24 cellular contexts compared by ENCODE assay signal in the genomic region with DNA sequence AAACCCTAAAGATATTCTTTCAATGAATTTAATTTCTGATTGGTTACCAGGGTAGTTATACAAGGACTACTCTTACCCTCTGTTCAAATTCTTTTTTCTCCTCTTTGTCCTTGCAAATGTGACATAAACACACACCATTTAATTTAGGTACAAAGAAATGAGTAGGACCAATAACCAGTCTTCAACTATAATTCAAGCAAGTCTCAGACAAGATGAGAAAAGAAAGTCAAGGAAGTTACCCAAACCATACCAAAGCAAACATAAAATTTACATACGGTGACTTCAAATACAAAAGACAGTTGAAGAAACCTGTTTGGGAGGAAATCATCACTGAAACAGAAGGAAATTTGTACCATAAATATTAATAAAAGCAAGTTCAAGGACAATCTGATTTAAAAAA.
DNase-seq lines count a peak whose midpoint lies in the region; ATAC-seq and TF ChIP-seq lines count a peak whose summit lies in the region.
"Had no signal": no experiment of that assay in that cellular context is flagged by ENCODE, and none has a peak within 500 bp of the region (broad histone marks: within the 10 kb centered on the region; RNA-seq: fewer than 3 reads in every experiment).

No MANE protein-coding gene starts in this region.

- peaks cover 4% of the 10 kb centered on the region for H3K36me3 Mint-ChIP-seq in activated CD8-positive, alpha-beta T cell treated with anti-CD3 and anti-CD28 coated beads for 36 hours (ENCODE audit: low read depth)
- H3K36me3 Mint-ChIP-seq in activated CD8-positive, alpha-beta T cell treated with anti-CD3 and anti-CD28 coated beads, Interleukin-2, amount 10 ng/mL, durations not matched to agents 7 days and 5 days (ENCODE audit: low read depth): peaks cover 22% of the 10 kb centered on the region
- peaks cover 6 to 13% (median 12%) of the 10 kb centered on the region in 3 donors for H3K36me3 Mint-ChIP-seq in CD8-positive, alpha-beta memory T cell
- peaks cover 18% of the 10 kb centered on the region for H3K36me3 Mint-ChIP-seq in activated naive CD8-positive, alpha-beta T cell treated with anti-CD3 and anti-CD28 coated beads, Interleukin-2, amount 10 ng/mL, durations not matched to agents 7 days and 5 days
- peaks cover 0 to 9% (median 3%) of the 10 kb centered on the region in 3 donors for H3K36me3 Mint-ChIP-seq in naive thymus-derived CD8-positive, alpha-beta T cell

- DNase-seq in activated CD8-positive, alpha-beta T cell treated with anti-CD3 and anti-CD28 coated beads for 36 hours: no peak
- no peak for DNase-seq in activated CD8-positive, alpha-beta T cell treated with anti-CD3 and anti-CD28 coated beads, Interleukin-2, amount 10 ng/mL, durations not matched to agents 7 days and 5 days
- DNase-seq in CD8-positive, alpha-beta memory T cell: peak in 1 of 5 donors; percentile 12
- no peak for DNase-seq in activated naive CD8-positive, alpha-beta T cell treated with anti-CD3 and anti-CD28 coated beads, Interleukin-2, amount 10 ng/mL, durations not matched to agents 7 days and 5 days
- DNase-seq in naive thymus-derived CD8-positive, alpha-beta T cell: peak in 2 of 10 donors; percentile 31 to 40
- DNase-seq in EL (no peak), SW480 (ENCODE audit: low spot score) (no peak)
- DNase-seq: ACHN, DMS79 treated with DMSO at 0.1 percent for 48 hours, GM23248, KBM-7, MM.1S, NCI-H1048, NCI-H1417 treated with DMSO at 0.1 percent for 48 hours, NCI-H187, NCI-H446, NCI-H526, SJCRH30 had no signal

- H3K4me1 Mint-ChIP-seq in activated CD8-positive, alpha-beta T cell treated with anti-CD3 and anti-CD28 coated beads for 36 hours (ENCODE audit: low read depth): peaks cover 26% of the 10 kb centered on the region
- H3K4me1 Mint-ChIP-seq in activated CD8-positive, alpha-beta T cell treated with anti-CD3 and anti-CD28 coated beads, Interleukin-2, amount 10 ng/mL, durations not matched to agents 7 days and 5 days (ENCODE audit: low read depth): peaks cover 23% of the 10 kb centered on the region
- peaks cover 32 to 58% (median 38%) of the 10 kb centered on the region in 3 donors for H3K4me1 Mint-ChIP-seq in CD8-positive, alpha-beta memory T cell
- H3K4me1 Mint-ChIP-seq in activated naive CD8-positive, alpha-beta T cell treated with anti-CD3 and anti-CD28 coated beads, Interleukin-2, amount 10 ng/mL, durations not matched to agents 7 days and 5 days: peaks cover 16% of the 10 kb centered on the region
- H3K4me1 Mint-ChIP-seq in naive thymus-derived CD8-positive, alpha-beta T cell: peaks cover 12 to 43% (median 37%) of the 10 kb centered on the region in 4 donors

- H3K9me3 ChIP-seq in CD8-positive, alpha-beta memory T cell (ENCODE audit: low read length): no peaks in the 10 kb centered on the region
- H3K9me3 ChIP-seq: BLaER1, HAP-1, SJCRH30 had no signal

- peak overlapping the region; percentile 49 for H3K27ac Mint-ChIP-seq in activated CD8-positive, alpha-beta T cell treated with anti-CD3 and anti-CD28 coated beads for 36 hours
- H3K27ac Mint-ChIP-seq in activated CD8-positive, alpha-beta T cell treated with anti-CD3 and anti-CD28 coated beads, Interleukin-2, amount 10 ng/mL, durations not matched to agents 7 days and 5 days: no peak overlapping the region
- peak overlapping the region in 5 of 8 donors; percentile 32 to 54 (median 36) for H3K27ac Mint-ChIP-seq in CD8-positive, alpha-beta memory T cell
- peak overlapping the region; percentile 2 for H3K27ac Mint-ChIP-seq in activated naive CD8-positive, alpha-beta T cell treated with anti-CD3 and anti-CD28 coated beads, Interleukin-2, amount 10 ng/mL, durations not matched to agents 7 days and 5 days
- peak overlapping the region; percentile 18 to 92 (median 70) for H3K27ac Mint-ChIP-seq in naive thymus-derived CD8-positive, alpha-beta T cell

- ATAC-seq in activated CD8-positive, alpha-beta T cell treated with anti-CD3 and anti-CD28 coated beads for 36 hours: no peak
- ATAC-seq in activated CD8-positive, alpha-beta T cell treated with anti-CD3 and anti-CD28 coated beads, Interleukin-2, amount 10 ng/mL, durations not matched to agents 7 days and 5 days: no peak
- ATAC-seq in activated naive CD8-positive, alpha-beta T cell treated with anti-CD3 and anti-CD28 coated beads, Interleukin-2, amount 10 ng/mL, durations not matched to agents 7 days and 5 days (ENCODE audit: low read depth): no peak
- peak; percentile 72 to 90 for ATAC-seq in naive thymus-derived CD8-positive, alpha-beta T cell
- ATAC-seq in HG03565 (IDR thresholded peaks at IDR 0.05; ENCODE audit: unreplicated experiment): no peak
- ATAC-seq: HepG2 had no signal

- H3K27me3 ChIP-seq in CD8-positive, alpha-beta memory T cell (ENCODE audit: insufficient read depth, low read length, poor library complexity, severe bottlenecking): no peaks in the 10 kb centered on the region
- H3K27me3 ChIP-seq: BLaER1, SJCRH30 had no signal

- H3K4me1 ChIP-seq in CD8-positive, alpha-beta memory T cell (ENCODE audit: insufficient read depth, low read length): peaks cover 25% of the 10 kb centered on the region
- H3K4me1 ChIP-seq: BLaER1, SJCRH30 had no signal

- H3K9me3 Mint-ChIP-seq in activated CD8-positive, alpha-beta T cell treated with anti-CD3 and anti-CD28 coated beads for 36 hours: no peaks in the 10 kb centered on the region
- no peaks in the 10 kb centered on the region for H3K9me3 Mint-ChIP-seq in activated CD8-positive, alpha-beta T cell treated with anti-CD3 and anti-CD28 coated beads, Interleukin-2, amount 10 ng/mL, durations not matched to agents 7 days and 5 days (ENCODE audit: insufficient read depth)
- H3K9me3 Mint-ChIP-seq in CD8-positive, alpha-beta memory T cell: peaks cover 0 to 2% (median 0%) of the 10 kb centered on the region in 5 donors
- H3K9me3 Mint-ChIP-seq in activated naive CD8-positive, alpha-beta T cell treated with anti-CD3 and anti-CD28 coated beads, Interleukin-2, amount 10 ng/mL, durations not matched to agents 7 days and 5 days: peaks cover 1% of the 10 kb centered on the region
- peaks cover 0 to 2% (median 0%) of the 10 kb centered on the region in 9 donors for H3K9me3 Mint-ChIP-seq in naive thymus-derived CD8-positive, alpha-beta T cell

- intact Hi-C loops in activated CD8-positive, alpha-beta T cell treated with anti-CD3 and anti-CD28 coated beads for 36 hours (cut with micrococcal nuclease): no loop called here

- POLR2A ChIA-PET in activated CD8-positive, alpha-beta T cell treated with anti-CD3 and anti-CD28 coated beads for 36 hours (lab: Charles Lee): no interaction called here
- POLR2A ChIA-PET in activated CD8-positive, alpha-beta T cell treated with anti-CD3 and anti-CD28 coated beads, Interleukin-2, amount 10 ng/mL, durations not matched to agents 7 days and 5 days (lab: Charles Lee): no interaction called here
- POLR2A ChIA-PET in CD8-positive, alpha-beta memory T cell (lab: Charles Lee): no interaction called here
- POLR2A ChIA-PET in activated naive CD8-positive, alpha-beta T cell treated with anti-CD3 and anti-CD28 coated beads, Interleukin-2, amount 10 ng/mL, durations not matched to agents 7 days and 5 days (lab: Charles Lee): no interaction called here
- POLR2A ChIA-PET in naive thymus-derived CD8-positive, alpha-beta T cell (lab: Charles Lee): interaction anchor here (1.1 kb wide), 1 partner anchor 8 kb away, joined by 4 read pairs; no protein-coding TSS in a partner anchor

- CTCF ChIA-PET in activated CD8-positive, alpha-beta T cell treated with anti-CD3 and anti-CD28 coated beads for 36 hours (lab: Charles Lee): no interaction called here
- CTCF ChIA-PET in activated CD8-positive, alpha-beta T cell treated with anti-CD3 and anti-CD28 coated beads, Interleukin-2, amount 10 ng/mL, durations not matched to agents 7 days and 5 days (lab: Charles Lee): no interaction called here
- CTCF ChIA-PET in CD8-positive, alpha-beta memory T cell (lab: Charles Lee): no interaction called here

- H3K4me3 Mint-ChIP-seq in activated CD8-positive, alpha-beta T cell treated with anti-CD3 and anti-CD28 coated beads for 36 hours: no peak overlapping the region
- H3K4me3 Mint-ChIP-seq in activated CD8-positive, alpha-beta T cell treated with anti-CD3 and anti-CD28 coated beads, Interleukin-2, amount 10 ng/mL, durations not matched to agents 7 days and 5 days: no peak overlapping the region
- H3K4me3 Mint-ChIP-seq in CD8-positive, alpha-beta memory T cell: no peak overlapping the region
- no peak overlapping the region for H3K4me3 Mint-ChIP-seq in activated naive CD8-positive, alpha-beta T cell treated with anti-CD3 and anti-CD28 coated beads, Interleukin-2, amount 10 ng/mL, durations not matched to agents 7 days and 5 days
- peak overlapping the region in 8 of 10 donors; percentile 24 to 65 (median 52) for H3K4me3 Mint-ChIP-seq in naive thymus-derived CD8-positive, alpha-beta T cell

- H3K4me3 ChIP-seq in CD8-positive, alpha-beta memory T cell (ENCODE audit: low read length): no peak overlapping the region
- H3K4me3 ChIP-seq: BLaER1, GM23248, HAP-1, SJCRH30 had no signal

- H3K36me3 ChIP-seq in CD8-positive, alpha-beta memory T cell (ENCODE audit: insufficient read depth, low read length): no peaks in the 10 kb centered on the region
- H3K36me3 ChIP-seq: BLaER1, HAP-1, SJCRH30 had no signal

- H3K27ac ChIP-seq in CD8-positive, alpha-beta memory T cell (ENCODE audit: low read depth, low read length): no peak overlapping the region
- H3K27ac ChIP-seq: 22Rv1, BLaER1, GM23248, HL-60, SJCRH30 had no signal

- TF ChIP-seq CTCF in activated CD8-positive, alpha-beta T cell treated with anti-CD3 and anti-CD28 coated beads for 36 hours (IDR thresholded peaks at IDR 0.05): no peak

- H3K27me3 Mint-ChIP-seq in activated CD8-positive, alpha-beta T cell treated with anti-CD3 and anti-CD28 coated beads for 36 hours: no peaks in the 10 kb centered on the region
- no peaks in the 10 kb centered on the region for H3K27me3 Mint-ChIP-seq in activated CD8-positive, alpha-beta T cell treated with anti-CD3 and anti-CD28 coated beads, Interleukin-2, amount 10 ng/mL, durations not matched to agents 7 days and 5 days (ENCODE audit: low read depth)
- H3K27me3 Mint-ChIP-seq in CD8-positive, alpha-beta memory T cell: no peaks in the 10 kb centered on the region
- no peaks in the 10 kb centered on the region for H3K27me3 Mint-ChIP-seq in activated naive CD8-positive, alpha-beta T cell treated with anti-CD3 and anti-CD28 coated beads, Interleukin-2, amount 10 ng/mL, durations not matched to agents 7 days and 5 days
- H3K27me3 Mint-ChIP-seq in naive thymus-derived CD8-positive, alpha-beta T cell: no peaks in the 10 kb centered on the region

Comparison
In these comparisons a context has a peak if more than half of its experiments do, and no peak if none do; other contexts are left out.
1. ATAC-seq: peak in naive thymus-derived CD8-positive, alpha-beta T cell (2 of 2); none in activated CD8-positive, alpha-beta T cell treated with anti-CD3 and anti-CD28 coated beads for 36 hours (single experiment), activated CD8-positive, alpha-beta T cell treated with anti-CD3 and anti-CD28 coated beads, Interleukin-2, amount 10 ng/mL, durations not matched to agents 7 days and 5 days (single experiment), activated naive CD8-positive, alpha-beta T cell treated with anti-CD3 and anti-CD28 coated beads, Interleukin-2, amount 10 ng/mL, durations not matched to agents 7 days and 5 days (single experiment) and HG03565 (single experiment).
2. H3K4me3 Mint-ChIP-seq: peak in naive thymus-derived CD8-positive, alpha-beta T cell (8 of 10); none in activated CD8-positive, alpha-beta T cell treated with anti-CD3 and anti-CD28 coated beads for 36 hours (single experiment), activated CD8-positive, alpha-beta T cell treated with anti-CD3 and anti-CD28 coated beads, Interleukin-2, amount 10 ng/mL, durations not matched to agents 7 days and 5 days (single experiment), CD8-positive, alpha-beta memory T cell (0 of 7) and activated naive CD8-positive, alpha-beta T cell treated with anti-CD3 and anti-CD28 coated beads, Interleukin-2, amount 10 ng/mL, durations not matched to agents 7 days and 5 days (single experiment).